ENCODE assay signal across 16 cellular contexts in genomic region chr5:134095293-134095692, GRCh38. TPM values are rescaled to one million over a fixed set of nuclear protein-coding genes. Genes with fewer than 3 reads are reported as not detected.
DNase-seq lines count a peak whose midpoint lies in the region; ATAC-seq, FAIRE-seq and TF ChIP-seq lines count a peak whose summit lies in the region.
"Had no signal": no experiment of that assay in that cellular context is flagged by ENCODE, and none has a peak within 500 bp of the region (broad histone marks: within the 10 kb centered on the region; RNA-seq: fewer than 3 reads in every experiment).

No MANE protein-coding gene starts in this region.

- ATAC-seq in A549, result no peak
- ATAC-seq in CD8-positive, alpha-beta T cell, result no peak
- ATAC-seq in T-cell (replicated peaks in 1 of 4), result no peak

- TF ChIP-seq EP300 in A549 (IDR thresholded peaks at IDR 0.05), result no peak

- POLR2A ChIA-PET in A549 (lab: Yijun Ruan, JAX) (no interaction called here), T-cell (lab: Charles Lee) (interaction anchor here in 1 of 2 donors (0.6 kb wide), 1 partner anchor 584 kb away, joined by 3 read pairs; no protein-coding TSS in a partner anchor)
- POLR2A ChIA-PET in CD8-positive, alpha-beta T cell (lab: Charles Lee), result interaction anchor here (1.2 kb wide), 1 partner anchor 56 kb away, joined by 3 read pairs; no protein-coding TSS in a partner anchor

- H3K4me2 ChIP-seq in A549, result no peak overlapping the region

- H3K9me3 Mint-ChIP-seq in CD8-positive, alpha-beta T cell, result no peaks in the 10 kb centered on the region
- H3K9me3 Mint-ChIP-seq in T-cell, result no peaks in the 10 kb centered on the region
- no peaks in the 10 kb centered on the region for H3K9me3 Mint-ChIP-seq in activated T-cell treated with anti-CD3 and anti-CD28 coated beads, Interleukin-2, amount 50 U/mL, for 24 hours
- H3K9me3 Mint-ChIP-seq: CD14-positive monocyte, H9, IgD-negative memory B cell had no signal

- H3K27ac ChIP-seq in A549 (no peak overlapping the region), kidney (ENCODE audit: low read depth in 2 of 2, low read length in 2 of 2) (no peak overlapping the region), dorsolateral prefrontal cortex (no peak overlapping the region)
- H3K27ac ChIP-seq in CD8-positive, alpha-beta T cell (ENCODE audit: low read depth, low read length), result no peak overlapping the region
- H3K27ac ChIP-seq: GM23248 had no signal

- no peak for FAIRE-seq in A549 (lab: Jason Lieb, UNC)
- FAIRE-seq in kidney (lab: Jason Lieb, UNC), result no peak
- FAIRE-seq in GM12891 (lab: Jason Lieb, UNC), result no peak

- intact Hi-C loops in CD8-positive, alpha-beta T cell (cut with DNase I, micrococcal nuclease), result no loop called here
- intact Hi-C loops in kidney (cut with DNase I), result no loop called here
- intact Hi-C loops in dorsolateral prefrontal cortex (cut with DNase I), result no loop called here

- CTCF ChIA-PET in A549 (lab: Yijun Ruan, JAX) (interaction anchor here (0.7 to 2.8 kb wide), 4 partner anchors 11 to 56 kb away, joined by 3 to 13 read pairs (median 4); no protein-coding TSS in a partner anchor), T-cell (lab: Charles Lee) (interaction anchor here (0.5 to 0.6 kb wide), 2 partner anchors 12 to 86 kb away, joined by 3 to 8 read pairs; no protein-coding TSS in a partner anchor)
- CTCF ChIA-PET in CD8-positive, alpha-beta T cell (lab: Charles Lee), result interaction anchor here (1.1 kb wide), 1 partner anchor 10 kb away, joined by 4 read pairs; no protein-coding TSS in a partner anchor

- H3K27me3 Mint-ChIP-seq in CD8-positive, alpha-beta T cell (ENCODE audit: low read depth), result no peaks in the 10 kb centered on the region
- no peaks in the 10 kb centered on the region for H3K27me3 Mint-ChIP-seq in T-cell
- no peaks in the 10 kb centered on the region for H3K27me3 Mint-ChIP-seq in activated T-cell treated with anti-CD3 and anti-CD28 coated beads, Interleukin-2, amount 50 U/mL, for 24 hours
- H3K27me3 Mint-ChIP-seq: B cell, IgD-negative memory B cell had no signal

- H3K27ac Mint-ChIP-seq in CD8-positive, alpha-beta T cell, result peak overlapping the region; percentile 32
- H3K27ac Mint-ChIP-seq in T-cell, result peak overlapping the region; percentile 49 to 82
- no peak overlapping the region for H3K27ac Mint-ChIP-seq in activated T-cell treated with anti-CD3 and anti-CD28 coated beads, Interleukin-2, amount 50 U/mL, for 24 hours
- H3K27ac Mint-ChIP-seq: B cell, IgD-negative memory B cell had no signal

- H3K9ac ChIP-seq in kidney (ENCODE audit: low read length in 2 of 2), result no peak overlapping the region
- H3K9ac ChIP-seq: GM23248 had no signal

- TF ChIP-seq CTCF in A549 (IDR thresholded peaks at IDR 0.05) (no peak), kidney (IDR thresholded peaks at IDR 0.05; ENCODE audit: borderline replicate concordance, extremely low read depth, insufficient read depth) (no peak), dorsolateral prefrontal cortex (IDR thresholded peaks at IDR 0.05 in 54 of 56, conservative IDR thresholded peaks at IDR 0.05 in 2 of 56; ENCODE audit: low read depth in 1 of 56, partially characterized antibody in 56 of 56) (no peak)
- TF ChIP-seq CTCF in CD8-positive, alpha-beta T cell (IDR thresholded peaks at IDR 0.05), result no peak

- no peaks in the 10 kb centered on the region for H3K9me3 ChIP-seq in A549
- H3K9me3 ChIP-seq in CD8-positive, alpha-beta T cell (ENCODE audit: low read length), result no peaks in the 10 kb centered on the region
- no peaks in the 10 kb centered on the region for H3K9me3 ChIP-seq in kidney (ENCODE audit: control insufficient read depth in 1 of 2, low read length in 2 of 2)

- no peak overlapping the region for H3K4me3 ChIP-seq in A549
- H3K4me3 ChIP-seq in CD8-positive, alpha-beta T cell (ENCODE audit: low read depth, low read length), result no peak overlapping the region
- H3K4me3 ChIP-seq in kidney (ENCODE audit: low read length in 2 of 2), result no peak overlapping the region
- H3K4me3 ChIP-seq in dorsolateral prefrontal cortex, result no peak overlapping the region
- H3K4me3 ChIP-seq: GM23248 had no signal

- H3K36me3 ChIP-seq in CD8-positive, alpha-beta T cell (ENCODE audit: insufficient read depth, low read length), result no peaks in the 10 kb centered on the region
- H3K36me3 ChIP-seq in kidney (ENCODE audit: control insufficient read depth in 1 of 2, insufficient read depth in 2 of 2, low read length in 2 of 2), result no peaks in the 10 kb centered on the region

- no peak for TF ChIP-seq POLR2A in A549 (IDR thresholded peaks at IDR 0.05; ENCODE audit: low read length)
- TF ChIP-seq POLR2A in GM12891 (IDR thresholded peaks at IDR 0.05; ENCODE audit: low read depth, low read length), result no peak

- no peak for TF ChIP-seq RAD21 in A549 (conservative IDR thresholded peaks at IDR 0.05 in 1 of 2, IDR thresholded peaks at IDR 0.05 in 1 of 2)

- H3K4me1 ChIP-seq in A549, result peaks cover 29% of the 10 kb centered on the region
- H3K4me1 ChIP-seq in CD8-positive, alpha-beta T cell (ENCODE audit: insufficient read depth, low read length), result peaks cover 93% of the 10 kb centered on the region
- peaks cover 0 to 10% of the 10 kb centered on the region in 2 donors for H3K4me1 ChIP-seq in kidney (ENCODE audit: control insufficient read depth in 1 of 2, insufficient read depth in 1 of 2, low read depth in 1 of 2, low read length in 2 of 2)

- peaks cover 7% of the 10 kb centered on the region for H3K36me3 Mint-ChIP-seq in CD8-positive, alpha-beta T cell
- H3K36me3 Mint-ChIP-seq in T-cell, result peaks cover 9% of the 10 kb centered on the region
- no peaks in the 10 kb centered on the region for H3K36me3 Mint-ChIP-seq in activated T-cell treated with anti-CD3 and anti-CD28 coated beads, Interleukin-2, amount 50 U/mL, for 24 hours (ENCODE audit: low read depth)
- H3K36me3 Mint-ChIP-seq: CD14-positive monocyte, IgD-negative memory B cell had no signal

- 81% methylated on average over 3 of the region's 3 CpGs for WGBS in A549 (ENCODE audit: missing lambda C conversion rate)

- H3K4me1 Mint-ChIP-seq in CD8-positive, alpha-beta T cell (ENCODE audit: low read depth), result peaks cover 88% of the 10 kb centered on the region
- peaks cover 86 to 90% (median 89%) of the 10 kb centered on the region in 3 donors for H3K4me1 Mint-ChIP-seq in T-cell
- peaks cover 86% of the 10 kb centered on the region for H3K4me1 Mint-ChIP-seq in activated T-cell treated with anti-CD3 and anti-CD28 coated beads, Interleukin-2, amount 50 U/mL, for 24 hours (ENCODE audit: low read depth)
- H3K4me1 Mint-ChIP-seq: CD14-positive monocyte had no signal

- no peak for DNase-seq in A549 (ENCODE audit: low read depth in 1 of 2, low spot score in 1 of 2)
- DNase-seq in CD8-positive, alpha-beta T cell, result no peak
- no peak for DNase-seq in T-cell
- DNase-seq in kidney, result peak; percentile 5
- DNase-seq in activated T-cell treated with anti-CD3 and anti-CD28 coated beads, Interleukin-2, amount 50 U/mL, for 24 hours, result no peak
- no peak for DNase-seq in activated gamma-delta T cell treated with Interleukin-2 at 50 U/mL for 16 hours
- DNase-seq in dorsolateral prefrontal cortex, result no peak
- no peak for DNase-seq in GM12891 (ENCODE audit: insufficient read length, low spot score)
- DNase-seq: 8988T, ACHN, GF-D8, GM23248, H9 had no signal

- H3K27me3 ChIP-seq in CD8-positive, alpha-beta T cell (ENCODE audit: insufficient read depth, low read length), result no peaks in the 10 kb centered on the region
- no peaks in the 10 kb centered on the region for H3K27me3 ChIP-seq in dorsolateral prefrontal cortex

- no peak overlapping the region for H3K4me3 Mint-ChIP-seq in CD8-positive, alpha-beta T cell
- H3K4me3 Mint-ChIP-seq in T-cell, result peak overlapping the region in 1 of 3 donors; percentile 61
- no peak overlapping the region for H3K4me3 Mint-ChIP-seq in activated T-cell treated with anti-CD3 and anti-CD28 coated beads, Interleukin-2, amount 50 U/mL, for 24 hours
- H3K4me3 Mint-ChIP-seq: B cell, CD14-positive monocyte, H9, IgD-negative memory B cell had no signal

TF ChIP-seq in A549, 52 proteins besides CTCF, POLR2A, EP300 and RAD21:
- TF ChIP-seq ZC3H11A (IDR thresholded peaks at IDR 0.05) (peak; percentile 93), GATA3 (IDR thresholded peaks at IDR 0.05; ENCODE audit: borderline replicate concordance) (no peak)

TF ChIP-seq in GM12891, 5 proteins besides CTCF, POLR2A, EP300 and RAD21:
- TF ChIP-seq POU2F2 (IDR thresholded peaks at IDR 0.05; ENCODE audit: low read depth, low read length), result no peak
- TF ChIP-seq TAF1 (IDR thresholded peaks at IDR 0.05; ENCODE audit: low read depth, low read length), result no peak
- TF ChIP-seq SPI1 (IDR thresholded peaks at IDR 0.05; ENCODE audit: low read depth, low read length), result no peak
- no peak for TF ChIP-seq PAX5 (IDR thresholded peaks at IDR 0.05; ENCODE audit: insufficient read depth, low read length, severe bottlenecking)
- no peak for TF ChIP-seq POLR2AphosphoS5 (IDR thresholded peaks at IDR 0.05; ENCODE audit: low read depth, low read length)

RNA-seq across cellular contexts. Expression of gene TCF7, which starts 19.2 kb away (rescaled TPM):
- polyA plus RNA-seq in A549 (2011; rRNA removed), result 2.8 and 3.7 TPM in 2 replicates
- polyA plus RNA-seq in A549 (2012; cell fraction: cytosol; rRNA removed), result 4.1 and 4.4 TPM in 2 replicates
- polyA plus RNA-seq in A549 (2012; cell fraction: nucleus; rRNA removed), result 5.1 and 5.8 TPM in 2 replicates
- polyA plus RNA-seq in A549 (2017; fragmentation: RNase III; extraction: RNeasy Plus Mini Kit Qiagen cat#74134 plus additional on column Dnase treatment), result 8.0 to 10.2 TPM (median 10.1 TPM) in 3 replicates
- 6.3 and 7.2 TPM in 2 replicates for polyA minus RNA-seq in A549 (2011; rRNA and poly(A)+ RNA removed)
- 100 to 1,000 TPM; 517 to 538 TPM for total RNA-seq in CD8-positive, alpha-beta T cell
- 100 to 1,000 TPM; 503 to 749 (median 693) TPM for total RNA-seq in T-cell
- 15.6 TPM for total RNA-seq in kidney
- polyA plus RNA-seq in kidney (ENCODE audit: insufficient read depth, low read depth, low replicate concordance), result 1.2 TPM
- 1 to 10 TPM in 115 of 120 experiments, under 1 TPM in 5; 0.75 to 9.0 (median 2.3) TPM for total RNA-seq in dorsolateral prefrontal cortex
- polyA plus RNA-seq in GM12891 (2012; ENCODE audit: low read depth, missing spikeins), result 55.8 TPM

Comparison
In these comparisons a context has a peak if more than half of its experiments do, and no peak if none do; other contexts are left out.
1. RNA of gene TCF7, which starts 19.2 kb away (total RNA-seq): 503 to 749 TPM in T-cell and 517 to 538 TPM in CD8-positive, alpha-beta T cell; 15.6 TPM in kidney (single experiment) and 0.75 to 9.0 TPM in dorsolateral prefrontal cortex; every median in the first group is over 10 times any median in the second.